Comparison of ENCODE assay signal across 18 cellular contexts in genomic region chr6:123089223-123089622, GRCh38.
DNase-seq lines count a peak whose midpoint lies in the region; ATAC-seq, FAIRE-seq and TF ChIP-seq lines count a peak whose summit lies in the region.
"Had no signal": no experiment of that assay in that cellular context is flagged by ENCODE, and none has a peak within 500 bp of the region (broad histone marks: within the 10 kb centered on the region; RNA-seq: fewer than 3 reads in every experiment).

No MANE protein-coding gene starts in this region.

- POLR2A ChIA-PET in MCF 10A (lab: Yijun Ruan, JAX) (interaction anchor here (0.6 kb wide), 2 partner anchors 58 to 1212 kb away, joined by 3 to 5 read pairs; no protein-coding TSS in a partner anchor), PC-9 (lab: Charles Lee; ENCODE audit: unreplicated experiment) (no interaction called here), HepG2 (lab: Yijun Ruan, JAX) (no interaction called here)

- H3K9ac ChIP-seq in mammary epithelial cell (ENCODE audit: insufficient read depth, low read length) (no peak overlapping the region), HepG2 (ENCODE audit: insufficient read depth, low read depth, low read length) (no peak overlapping the region)
- H3K9ac ChIP-seq: GM23248, SK-N-SH had no signal

- no peaks in the 10 kb centered on the region for H4K20me1 ChIP-seq in mammary epithelial cell (ENCODE audit: insufficient read depth, low read length)
- no peaks in the 10 kb centered on the region for H4K20me1 ChIP-seq in PC-9 (ENCODE audit: insufficient read depth)
- no peaks in the 10 kb centered on the region for H4K20me1 ChIP-seq in HepG2 (ENCODE audit: insufficient read depth, low read length)

- no peaks in the 10 kb centered on the region for H3K27me3 Mint-ChIP-seq in MCF 10A (ENCODE audit: insufficient read depth, unreplicated experiment)

- DNase-seq in MCF 10A (ENCODE audit: unreplicated experiment) (no peak), mammary epithelial cell (no peak), NCI-H2171 treated with DMSO at 0.1 percent for 48 hours (lab: John Stamatoyannopoulos, UW) (peak; percentile 92), PC-9 (peak in 1 of 2 experiments; percentile 45), HepG2 (ENCODE audit: low spot score) (no peak), kidney tubule cell (ENCODE audit: low spot score) (no peak), left ventricle myocardium inferior (no peak)
- DNase-seq: Caco-2, GF-D8, GM23248, NCI-H1092 treated with DMSO at 0.1 percent for 48 hours, SK-N-SH, T-helper 1 cell had no signal

- ATAC-seq in HepG2 (no peak), GM18868 (IDR thresholded peaks at IDR 0.05; ENCODE audit: unreplicated experiment) (no peak)
- ATAC-seq: HCT116, K562, Right ventricle myocardium inferior had no signal

- H3K4me1 ChIP-seq in mammary epithelial cell (ENCODE audit: insufficient read depth, low read length) (peaks cover 27% of the 10 kb centered on the region), PC-9 (replicated peaks; ENCODE audit: insufficient read depth) (peaks cover 39% of the 10 kb centered on the region), HepG2 (ENCODE audit: insufficient read depth, low read length) (no peaks in the 10 kb centered on the region), left ventricle myocardium inferior (no peaks in the 10 kb centered on the region)
- H3K4me1 ChIP-seq: Caco-2 had no signal

- TF ChIP-seq POLR2A in HepG2 (IDR thresholded peaks at IDR 0.05; ENCODE audit: insufficient read depth in 1 of 2, low read depth in 2 of 2, low read length in 2 of 2), result no peak

- peaks cover 28% of the 10 kb centered on the region for H3F3A ChIP-seq in PC-9 (ENCODE audit: insufficient read depth, low read depth)

- no peaks in the 10 kb centered on the region for H3K9me3 Mint-ChIP-seq in MCF 10A (ENCODE audit: unreplicated experiment)

- CTCF ChIA-PET in MCF 10A (lab: Yijun Ruan, JAX) (interaction anchor here (1.2 kb wide), 1 partner anchor 142 kb away, joined by 3 read pairs; no protein-coding TSS in a partner anchor), mammary epithelial cell (lab: Charles Lee; ENCODE audit: low non-redundant PET) (no interaction called here), PC-9 (lab: Charles Lee) (no interaction called here), HepG2 (lab: Yijun Ruan, JAX; ENCODE audit: low intra/inter-chr PET ratio, low total read pairs) (no interaction called here)

- H3K27ac ChIP-seq in mammary epithelial cell (ENCODE audit: insufficient read depth, low read depth, low read length) (no peak overlapping the region), PC-9 (peak overlapping the region; percentile 17; the same call in 1 of the 2 replicates), HepG2 (ENCODE audit: extremely low read length, insufficient read depth, low read length) (no peak overlapping the region), left ventricle myocardium inferior (replicated peaks) (no peak overlapping the region)
- H3K27ac ChIP-seq: GM23248, HL-60 had no signal

- in situ Hi-C loops in mammary epithelial cell (cut with MboI; ENCODE audit: low sequenced_read_pairs in 2 of 2), result no loop called here
- in situ Hi-C loops in HepG2 (cut with HindIII; ENCODE audit: extremely low pct_ligation_motif_present, low pct_unique_long_range_greater_than_20kb), result no loop called here

- H3K9me3 ChIP-seq in mammary epithelial cell (replicated peaks; ENCODE audit: insufficient read depth, low read length) (no peaks in the 10 kb centered on the region), PC-9 (ENCODE audit: insufficient read depth, low read depth) (no peaks in the 10 kb centered on the region; the same call in 1 of the 2 replicates), HepG2 (ENCODE audit: low read length) (peaks cover 60% of the 10 kb centered on the region), left ventricle myocardium inferior (replicated peaks) (no peaks in the 10 kb centered on the region)
- H3K9me3 ChIP-seq: Caco-2, SK-N-SH had no signal

- H2AFZ ChIP-seq in mammary epithelial cell (ENCODE audit: low read depth, low read length) (no peak overlapping the region), PC-9 (no peak overlapping the region), HepG2 (ENCODE audit: low read length) (no peak overlapping the region)
- H2AFZ ChIP-seq: GM23248 had no signal

- peaks cover 33% of the 10 kb centered on the region for H3K4me1 Mint-ChIP-seq in MCF 10A (ENCODE audit: insufficient read depth, unreplicated experiment)

- no peaks in the 10 kb centered on the region for H3K79me2 ChIP-seq in mammary epithelial cell (ENCODE audit: insufficient read depth, low read length)
- H3K79me2 ChIP-seq in PC-9 (ENCODE audit: low read depth), result no peaks in the 10 kb centered on the region
- no peaks in the 10 kb centered on the region for H3K79me2 ChIP-seq in HepG2 (ENCODE audit: insufficient read depth, low read length)

- no peak overlapping the region for H3K4me3 Mint-ChIP-seq in MCF 10A (ENCODE audit: unreplicated experiment)

- H3K27me3 ChIP-seq in mammary epithelial cell (ENCODE audit: insufficient read depth, low read length) (no peaks in the 10 kb centered on the region), PC-9 (ENCODE audit: insufficient read depth, low read depth) (no peaks in the 10 kb centered on the region), HepG2 (ENCODE audit: control insufficient read depth in 1 of 2, insufficient read depth in 2 of 2, low read length in 2 of 2) (no peaks in the 10 kb centered on the region), left ventricle myocardium inferior (ENCODE audit: low read depth) (no peaks in the 10 kb centered on the region)

- no TSS peak for BruUV-seq in MCF 10A (replicated peaks; lab: Mats Ljungman, UMichigan)
- no TSS peak for BruUV-seq in mammary epithelial cell (replicated peaks; lab: Mats Ljungman, UMichigan)
- BruUV-seq in PC-9 (replicated peaks; lab: Mats Ljungman, UMichigan), result no TSS peak
- no TSS peak for BruUV-seq in HepG2 (replicated peaks; lab: Mats Ljungman, UMichigan)

- dilution Hi-C loops in mammary epithelial cell (cut with HindIII; ENCODE audit: low sequenced_read_pairs), result no loop called here

- no peak for TF ChIP-seq CTCF in MCF 10A (IDR thresholded peaks at IDR 0.05; ENCODE audit: unreplicated experiment)
- no peak for TF ChIP-seq CTCF in mammary epithelial cell (conservative IDR thresholded peaks at IDR 0.05 in 1 of 2, IDR thresholded peaks at IDR 0.05 in 1 of 2; ENCODE audit: extremely low read depth in 1 of 2, insufficient read depth in 1 of 2, low read depth in 1 of 2, low read length in 2 of 2)
- TF ChIP-seq CTCF in PC-9 (conservative IDR thresholded peaks at IDR 0.05), result no peak
- no peak for TF ChIP-seq CTCF in HepG2 (CRISPR knock-in tag; IDR thresholded peaks at IDR 0.05)
- no peak for TF ChIP-seq CTCF in left ventricle myocardium inferior (IDR thresholded peaks at IDR 0.05; ENCODE audit: borderline replicate concordance)

- 45% methylated on average over 1 of the region's 1 CpG for WGBS in mammary epithelial cell (ENCODE audit: low coverage, missing lambda C conversion rate)
- 2% methylated on average over 1 of the region's 1 CpG for WGBS in HepG2 (ENCODE audit: low lambda C conversion rate)

- no peak for FAIRE-seq in HepG2 (lab: Jason Lieb, UNC)
- FAIRE-seq: K562 had no signal

- no peak for TF ChIP-seq RAD21 in HepG2 (CRISPR knock-in tag; IDR thresholded peaks at IDR 0.05)

- no peaks in the 10 kb centered on the region for H3K36me3 Mint-ChIP-seq in MCF 10A (ENCODE audit: insufficient read depth, unreplicated experiment)

- peak overlapping the region; percentile 100 for H3K27ac Mint-ChIP-seq in MCF 10A (ENCODE audit: low read depth, unreplicated experiment)

- intact Hi-C loops in MCF 10A (cut with micrococcal nuclease), result no loop called here
- intact Hi-C loops in mammary epithelial cell (cut with micrococcal nuclease), result no loop called here
- intact Hi-C loops in PC-9 (cut with micrococcal nuclease; ENCODE audit: unreplicated experiment), result no loop called here
- intact Hi-C loops in HepG2 (cut with micrococcal nuclease; ENCODE audit: unreplicated experiment), result no loop called here
- intact Hi-C loops in left ventricle myocardium inferior (cut with micrococcal nuclease), result no loop called here

- no peak overlapping the region for H3K4me3 ChIP-seq in mammary epithelial cell (replicated peaks in 1 of 3; ENCODE audit: insufficient read depth in 1 of 3, low read depth in 2 of 3, low read length in 3 of 3)
- no peak overlapping the region for H3K4me3 ChIP-seq in PC-9
- H3K4me3 ChIP-seq in HepG2 (replicated peaks in 1 of 3; ENCODE audit: insufficient read depth in 1 of 3, low read depth in 2 of 3, low read length in 3 of 3), result no peak overlapping the region
- H3K4me3 ChIP-seq in left ventricle myocardium inferior, result no peak overlapping the region
- H3K4me3 ChIP-seq: GM23248, K562 had no signal

- TF ChIP-seq EP300 in HepG2 (IDR thresholded peaks at IDR 0.05; ENCODE audit: low read depth in 2 of 2, low read length in 2 of 2), result no peak
- no peak for TF ChIP-seq EP300 in HepG2 (CRISPR knock-in tag; IDR thresholded peaks at IDR 0.05; ENCODE audit: borderline replicate concordance)

- H3K9me2 ChIP-seq in PC-9 (ENCODE audit: insufficient read depth), result no peaks in the 10 kb centered on the region; the same call in 1 of the 2 replicates
- H3K9me2 ChIP-seq: SK-N-SH had no signal

- H3K4me2 ChIP-seq in mammary epithelial cell (ENCODE audit: insufficient read depth, low read depth, low read length) (no peak overlapping the region), PC-9 (no peak overlapping the region; the same call in 1 of the 2 replicates), HepG2 (ENCODE audit: low read depth, low read length) (no peak overlapping the region)
- H3K4me2 ChIP-seq: SK-N-SH had no signal

- H3K36me3 ChIP-seq in mammary epithelial cell (ENCODE audit: insufficient read depth, low read length) (no peaks in the 10 kb centered on the region), PC-9 (ENCODE audit: low read depth) (no peaks in the 10 kb centered on the region), HepG2 (replicated peaks in 1 of 2; ENCODE audit: control insufficient read depth in 1 of 2, insufficient read depth in 2 of 2, low read length in 2 of 2) (no peaks in the 10 kb centered on the region), left ventricle myocardium inferior (no peaks in the 10 kb centered on the region)

TF ChIP-seq in HepG2, 621 proteins besides CTCF, POLR2A, EP300 and RAD21:
- TF ChIP-seq MXD4 (CRISPR knock-in tag; IDR thresholded peaks at IDR 0.05) (no peak), MXD1 (CRISPR knock-in tag; IDR thresholded peaks at IDR 0.05) (no peak), ZNF292 (CRISPR knock-in tag; IDR thresholded peaks at IDR 0.05; ENCODE audit: borderline replicate concordance, low read depth) (no peak), TCF7L2 (IDR thresholded peaks at IDR 0.05; ENCODE audit: low read depth, low read length) (no peak), ZNF629 (CRISPR knock-in tag; conservative IDR thresholded peaks at IDR 0.05) (no peak), ZNF766 (CRISPR knock-in tag; IDR thresholded peaks at IDR 0.05; ENCODE audit: borderline replicate concordance) (no peak), TGIF2 (CRISPR knock-in tag; IDR thresholded peaks at IDR 0.05) (no peak), TOPORS (CRISPR knock-in tag; IDR thresholded peaks at IDR 0.05) (no peak)
